Comparison of ENCODE assay signal across 8 cellular contexts in the genomic region with DNA sequence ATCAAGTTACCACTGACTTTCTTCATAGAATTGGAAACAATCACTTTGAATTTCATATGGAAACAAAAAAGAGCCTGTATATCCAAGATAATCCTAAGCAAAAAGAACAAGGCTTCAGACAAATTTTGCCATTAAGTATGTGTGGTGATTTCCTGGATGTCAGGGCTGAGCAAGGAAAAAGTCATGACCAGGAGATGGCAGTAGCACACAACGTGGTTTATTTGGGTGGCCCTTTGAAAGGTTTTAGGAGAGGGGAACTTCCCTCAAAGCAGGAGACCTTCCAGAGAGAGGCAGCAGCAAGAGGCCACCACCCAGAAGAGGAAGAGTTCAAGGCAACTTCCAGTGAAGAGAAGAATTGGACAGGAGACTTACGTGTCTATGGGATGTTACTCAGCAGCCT. TPM values are rescaled to one million over a fixed set of nuclear protein-coding genes. Genes with fewer than 3 reads are reported as not detected.
DNase-seq lines count a peak whose midpoint lies in the region; ATAC-seq and TF ChIP-seq lines count a peak whose summit lies in the region.

No MANE protein-coding gene starts in this region.

- no peak overlapping the region for H3K27ac Mint-ChIP-seq in activated CD8-positive, alpha-beta T cell treated with anti-CD3 and anti-CD28 coated beads for 36 hours
- no peak overlapping the region for H3K27ac Mint-ChIP-seq in activated CD8-positive, alpha-beta memory T cell treated with anti-CD3 and anti-CD28 coated beads, Interleukin-2, amount 10 ng/mL, durations not matched to agents 7 days and 5 days

- ATAC-seq in HG02870 (IDR thresholded peaks at IDR 0.05; ENCODE audit: unreplicated experiment): peak; percentile 59
- peak; percentile 42 for ATAC-seq in activated CD8-positive, alpha-beta T cell treated with anti-CD3 and anti-CD28 coated beads for 36 hours
- no peak for ATAC-seq in activated CD8-positive, alpha-beta memory T cell treated with anti-CD3 and anti-CD28 coated beads, Interleukin-2, amount 10 ng/mL, durations not matched to agents 7 days and 5 days

- intact Hi-C loops in activated CD8-positive, alpha-beta T cell treated with anti-CD3 and anti-CD28 coated beads for 36 hours (cut with micrococcal nuclease): no loop called here

- H3K4me3 Mint-ChIP-seq in activated CD8-positive, alpha-beta T cell treated with anti-CD3 and anti-CD28 coated beads for 36 hours: no peak overlapping the region
- H3K4me3 Mint-ChIP-seq in activated CD8-positive, alpha-beta memory T cell treated with anti-CD3 and anti-CD28 coated beads, Interleukin-2, amount 10 ng/mL, durations not matched to agents 7 days and 5 days: no peak overlapping the region

- DNase-seq in NCI-H1417 (lab: John Stamatoyannopoulos, UW): peak in 2 of 3 experiments; percentile 3 to 52
- no peak for DNase-seq in NCI-H1417 treated with DMSO at 0.1 percent for 48 hours (lab: John Stamatoyannopoulos, UW)
- peak; percentile 29 for DNase-seq in activated CD8-positive, alpha-beta T cell treated with anti-CD3 and anti-CD28 coated beads for 36 hours
- DNase-seq in myocyte (ENCODE audit: low read depth): peak; percentile 19
- DNase-seq in NCI-H345 (lab: John Stamatoyannopoulos, UW): no peak
- DNase-seq in iPS-NIHi11 (ENCODE audit: low spot score): no peak
- DNase-seq in activated CD8-positive, alpha-beta memory T cell treated with anti-CD3 and anti-CD28 coated beads, Interleukin-2, amount 10 ng/mL, durations not matched to agents 7 days and 5 days: no peak

- TF ChIP-seq CTCF in activated CD8-positive, alpha-beta T cell treated with anti-CD3 and anti-CD28 coated beads for 36 hours (IDR thresholded peaks at IDR 0.05): peak; percentile 14

- CTCF ChIA-PET in activated CD8-positive, alpha-beta T cell treated with anti-CD3 and anti-CD28 coated beads for 36 hours (lab: Charles Lee): interaction anchor here (1.0 to 1.2 kb wide), 2 partner anchors 247 to 452 kb away, joined by 3 read pairs; no protein-coding TSS in a partner anchor
- CTCF ChIA-PET in activated CD8-positive, alpha-beta memory T cell treated with anti-CD3 and anti-CD28 coated beads, Interleukin-2, amount 10 ng/mL, durations not matched to agents 7 days and 5 days (lab: Charles Lee): no interaction called here

- H3K27me3 Mint-ChIP-seq in activated CD8-positive, alpha-beta T cell treated with anti-CD3 and anti-CD28 coated beads for 36 hours: no peaks in the 10 kb centered on the region
- no peaks in the 10 kb centered on the region for H3K27me3 Mint-ChIP-seq in activated CD8-positive, alpha-beta memory T cell treated with anti-CD3 and anti-CD28 coated beads, Interleukin-2, amount 10 ng/mL, durations not matched to agents 7 days and 5 days

- no peaks in the 10 kb centered on the region for H3K9me3 Mint-ChIP-seq in activated CD8-positive, alpha-beta T cell treated with anti-CD3 and anti-CD28 coated beads for 36 hours
- no peaks in the 10 kb centered on the region for H3K9me3 Mint-ChIP-seq in activated CD8-positive, alpha-beta memory T cell treated with anti-CD3 and anti-CD28 coated beads, Interleukin-2, amount 10 ng/mL, durations not matched to agents 7 days and 5 days (ENCODE audit: low read depth)

- no peaks in the 10 kb centered on the region for H3K4me1 Mint-ChIP-seq in activated CD8-positive, alpha-beta T cell treated with anti-CD3 and anti-CD28 coated beads for 36 hours (ENCODE audit: low read depth)
- H3K4me1 Mint-ChIP-seq in activated CD8-positive, alpha-beta memory T cell treated with anti-CD3 and anti-CD28 coated beads, Interleukin-2, amount 10 ng/mL, durations not matched to agents 7 days and 5 days: peaks cover 4% of the 10 kb centered on the region

- POLR2A ChIA-PET in activated CD8-positive, alpha-beta T cell treated with anti-CD3 and anti-CD28 coated beads for 36 hours (lab: Charles Lee): no interaction called here

- no peaks in the 10 kb centered on the region for H3K36me3 Mint-ChIP-seq in activated CD8-positive, alpha-beta T cell treated with anti-CD3 and anti-CD28 coated beads for 36 hours (ENCODE audit: low read depth)
- H3K36me3 Mint-ChIP-seq in activated CD8-positive, alpha-beta memory T cell treated with anti-CD3 and anti-CD28 coated beads, Interleukin-2, amount 10 ng/mL, durations not matched to agents 7 days and 5 days: no peaks in the 10 kb centered on the region

RNA-seq across cellular contexts. Expression of a gene that starts 18.1 kb away (rescaled TPM):
- total RNA-seq in activated CD8-positive, alpha-beta T cell treated with anti-CD3 and anti-CD28 coated beads for 36 hours: 1 to 10 TPM; 6.0 to 6.6 TPM
- total RNA-seq in myocyte: 10.1 and 10.2 TPM in 2 replicates
- 2.9 TPM for polyA plus RNA-seq in myocyte (2012)
- 1 to 10 TPM; 4.2 to 5.1 TPM for total RNA-seq in activated CD8-positive, alpha-beta memory T cell treated with anti-CD3 and anti-CD28 coated beads, Interleukin-2, amount 10 ng/mL, durations not matched to agents 7 days and 5 days

Comparison
In these comparisons a context has a peak if more than half of its experiments do, and no peak if none do; other contexts are left out.
1. DNase-seq: peak in NCI-H1417 (2 of 3), activated CD8-positive, alpha-beta T cell treated with anti-CD3 and anti-CD28 coated beads for 36 hours (single experiment) and myocyte (single experiment); none in NCI-H1417 treated with DMSO at 0.1 percent for 48 hours (single experiment), NCI-H345 (single experiment), iPS-NIHi11 (single experiment) and activated CD8-positive, alpha-beta memory T cell treated with anti-CD3 and anti-CD28 coated beads, Interleukin-2, amount 10 ng/mL, durations not matched to agents 7 days and 5 days (single experiment).